In genomic region chr4:9916346-9916745, GRCh38 we compare ENCODE assay signal across 15 cellular contexts.
DNase-seq lines count a peak whose midpoint lies in the region; ATAC-seq and TF ChIP-seq lines count a peak whose summit lies in the region.
"Had no signal": no experiment of that assay in that cellular context is flagged by ENCODE, and none has a peak within 500 bp of the region (broad histone marks: within the 10 kb centered on the region; RNA-seq: fewer than 3 reads in every experiment).

No MANE protein-coding gene starts in this region.

- H3K27ac ChIP-seq in left ventricle myocardium inferior (replicated peaks), result peak overlapping the region; percentile 57
- H3K27ac ChIP-seq in heart right ventricle, result peak overlapping the region in 1 of 10 donors; percentile 28
- H3K27ac ChIP-seq in effector memory CD4-positive, alpha-beta T cell (ENCODE audit: insufficient read depth, low read length, poor library complexity, severe bottlenecking), result no peak overlapping the region
- H3K27ac ChIP-seq: GM23248 had no signal

- no peak overlapping the region for H3K4me3 ChIP-seq in left ventricle myocardium inferior
- no peak overlapping the region for H3K4me3 ChIP-seq in heart right ventricle
- no peak overlapping the region for H3K4me3 ChIP-seq in fibroblast of pulmonary artery (replicated peaks; ENCODE audit: low read depth, low read length)
- H3K4me3 ChIP-seq in effector memory CD4-positive, alpha-beta T cell (ENCODE audit: insufficient read depth, low read depth, low read length, poor library complexity, severe bottlenecking), result no peak overlapping the region
- H3K4me3 ChIP-seq: GM23248 had no signal

- no peak overlapping the region for H3K27ac Mint-ChIP-seq in T-helper 17 cell
- H3K27ac Mint-ChIP-seq: CD4-positive, alpha-beta memory T cell had no signal

- H3K27me3 ChIP-seq in left ventricle myocardium inferior (ENCODE audit: low read depth) (no peaks in the 10 kb centered on the region), heart right ventricle (no peaks in the 10 kb centered on the region)
- H3K27me3 ChIP-seq in effector memory CD4-positive, alpha-beta T cell (replicated peaks; ENCODE audit: control insufficient read depth, insufficient read depth, low read length, poor library complexity, severe bottlenecking), result no peaks in the 10 kb centered on the region

- H3K36me3 Mint-ChIP-seq in T-helper 17 cell (ENCODE audit: low read depth), result peaks cover 3% of the 10 kb centered on the region
- H3K36me3 Mint-ChIP-seq: CD4-positive, alpha-beta memory T cell had no signal

- TF ChIP-seq CTCF in left ventricle myocardium inferior (IDR thresholded peaks at IDR 0.05; ENCODE audit: borderline replicate concordance) (no peak), heart right ventricle (IDR thresholded peaks at IDR 0.05) (no peak), fibroblast of pulmonary artery (IDR thresholded peaks at IDR 0.05; ENCODE audit: low read length, missing control alignments) (no peak)

- H3K27me3 Mint-ChIP-seq in T-helper 17 cell, result peaks cover 10% of the 10 kb centered on the region

- DNase-seq in left ventricle myocardium inferior (no peak), heart right ventricle (no peak), T-helper 17 cell (no peak), fibroblast of pulmonary artery (ENCODE audit: low read depth) (peak; percentile 10)
- DNase-seq in effector memory CD4-positive, alpha-beta T cell, result no peak
- DNase-seq: C1 segment of cervical spinal cord; Caco-2; CD4-positive, alpha-beta memory T cell; DMS53; DMS79 treated with DMSO at 0.1 percent for 48 hours; GF-D8; GM23248; H7; HCEC 1CT had no signal

- ATAC-seq in heart right ventricle, result no peak
- ATAC-seq in T-helper 17 cell, result no peak
- ATAC-seq in GM18870 (IDR thresholded peaks at IDR 0.05; ENCODE audit: unreplicated experiment), result no peak

- H3K4me3 Mint-ChIP-seq in T-helper 17 cell, result peak overlapping the region; percentile 9
- H3K4me3 Mint-ChIP-seq: CD4-positive, alpha-beta memory T cell had no signal

- H3K4me1 Mint-ChIP-seq in T-helper 17 cell, result peaks cover 4% of the 10 kb centered on the region
- H3K4me1 Mint-ChIP-seq: CD4-positive, alpha-beta memory T cell had no signal

- intact Hi-C loops in left ventricle myocardium inferior (cut with micrococcal nuclease) (no loop called here), heart right ventricle (cut with DNase I) (loop anchor here in 5 of 10 donors (2.0 to 10.0 kb wide), 5 partner anchors 76 to 102 kb away; no protein-coding TSS in a partner anchor)

- 38 to 43% methylated on average over 1 of the region's 1 CpG for WGBS in heart right ventricle, 2 donors

- H3K4me1 ChIP-seq in left ventricle myocardium inferior, result peaks cover 37% of the 10 kb centered on the region
- peaks cover 0 to 17% (median 0%) of the 10 kb centered on the region in 9 donors for H3K4me1 ChIP-seq in heart right ventricle
- no peaks in the 10 kb centered on the region for H3K4me1 ChIP-seq in effector memory CD4-positive, alpha-beta T cell (ENCODE audit: control insufficient read depth, insufficient read depth, low read length, poor library complexity, severe bottlenecking)
- H3K4me1 ChIP-seq: Caco-2 had no signal

- no peaks in the 10 kb centered on the region for H3K36me3 ChIP-seq in left ventricle myocardium inferior
- peaks cover 0 to 5% (median 0%) of the 10 kb centered on the region in 9 donors for H3K36me3 ChIP-seq in heart right ventricle
- H3K36me3 ChIP-seq in effector memory CD4-positive, alpha-beta T cell (ENCODE audit: control insufficient read depth, insufficient read depth, low read length), result no peaks in the 10 kb centered on the region

- H3K9me3 ChIP-seq in left ventricle myocardium inferior (replicated peaks) (no peaks in the 10 kb centered on the region), heart right ventricle (no peaks in the 10 kb centered on the region), T-helper 17 cell (ENCODE audit: control insufficient read depth, low read length, poor library complexity, severe bottlenecking) (no peaks in the 10 kb centered on the region)
- no peaks in the 10 kb centered on the region for H3K9me3 ChIP-seq in effector memory CD4-positive, alpha-beta T cell (ENCODE audit: control insufficient read depth, low read length)
- H3K9me3 ChIP-seq: Caco-2 had no signal
